In genomic region chr1:47416319-47417128, GRCh38 we compare ENCODE assay signal across 9 cellular contexts. TPM values are rescaled to one million over a fixed set of nuclear protein-coding genes. Genes with fewer than 3 reads are reported as not detected.
DNase-seq lines count a peak whose midpoint lies in the region; ATAC-seq and TF ChIP-seq lines count a peak whose summit lies in the region.
"Had no signal": no experiment of that assay in that cellular context is flagged by ENCODE, and none has a peak within 500 bp of the region (broad histone marks: within the 10 kb centered on the region; RNA-seq: fewer than 3 reads in every experiment).

No MANE protein-coding gene starts in this region.

- no peaks in the 10 kb centered on the region for H3K4me1 ChIP-seq in hepatocyte (ENCODE audit: insufficient read depth)

- TF ChIP-seq CTCF in hepatocyte (IDR thresholded peaks at IDR 0.05; ENCODE audit: poor library complexity) = no peak

- no peak overlapping the region for H3K27ac Mint-ChIP-seq in activated CD4-positive, alpha-beta T cell treated with anti-CD3 and anti-CD28 coated beads, Interleukin-2, amount 10 ng/mL, durations not matched to agents 7 days and 5 days
- no peak overlapping the region for H3K27ac Mint-ChIP-seq in activated CD8-positive, alpha-beta T cell treated with anti-CD3 and anti-CD28 coated beads, Interleukin-2, amount 10 ng/mL, durations not matched to agents 7 days and 5 days
- H3K27ac Mint-ChIP-seq: CD14-positive monocyte had no signal

- ATAC-seq in activated CD8-positive, alpha-beta T cell treated with anti-CD3 and anti-CD28 coated beads, Interleukin-2, amount 10 ng/mL, durations not matched to agents 7 days and 5 days = peak; percentile 57
- ATAC-seq in stimulated activated naive CD8-positive, alpha-beta T cell treated with anti-CD3 and anti-CD28 coated beads, Interleukin-15, Interleukin-2, amounts not matched to agents 100 U/mL and 50 U/mL, for 24 hours = peak; percentile 36
- ATAC-seq in GM21576 (IDR thresholded peaks at IDR 0.05; ENCODE audit: unreplicated experiment) = no peak

- peaks cover 65% of the 10 kb centered on the region for H3K27me3 Mint-ChIP-seq in activated CD4-positive, alpha-beta T cell treated with anti-CD3 and anti-CD28 coated beads, Interleukin-2, amount 10 ng/mL, durations not matched to agents 7 days and 5 days
- H3K27me3 Mint-ChIP-seq in activated CD8-positive, alpha-beta T cell treated with anti-CD3 and anti-CD28 coated beads, Interleukin-2, amount 10 ng/mL, durations not matched to agents 7 days and 5 days (ENCODE audit: low read depth) = peaks cover 51% of the 10 kb centered on the region

- 3% methylated on average over 55 of the region's 126 CpGs for WGBS in hepatocyte (ENCODE audit: low lambda C conversion rate, missing lambda C conversion rate)

- no peaks in the 10 kb centered on the region for H3K36me3 Mint-ChIP-seq in activated CD4-positive, alpha-beta T cell treated with anti-CD3 and anti-CD28 coated beads, Interleukin-2, amount 10 ng/mL, durations not matched to agents 7 days and 5 days (ENCODE audit: low read depth)
- H3K36me3 Mint-ChIP-seq in activated CD8-positive, alpha-beta T cell treated with anti-CD3 and anti-CD28 coated beads, Interleukin-2, amount 10 ng/mL, durations not matched to agents 7 days and 5 days (ENCODE audit: low read depth) = no peaks in the 10 kb centered on the region
- H3K36me3 Mint-ChIP-seq: CD14-positive monocyte had no signal

- H3K4me3 ChIP-seq in hepatocyte = no peak overlapping the region

- no peaks in the 10 kb centered on the region for H4K20me1 ChIP-seq in hepatocyte (ENCODE audit: insufficient read depth, poor library complexity, severe bottlenecking)

- peaks cover 9% of the 10 kb centered on the region for H3K4me1 Mint-ChIP-seq in activated CD4-positive, alpha-beta T cell treated with anti-CD3 and anti-CD28 coated beads, Interleukin-2, amount 10 ng/mL, durations not matched to agents 7 days and 5 days
- peaks cover 7% of the 10 kb centered on the region for H3K4me1 Mint-ChIP-seq in activated CD8-positive, alpha-beta T cell treated with anti-CD3 and anti-CD28 coated beads, Interleukin-2, amount 10 ng/mL, durations not matched to agents 7 days and 5 days (ENCODE audit: low read depth)

- H2AFZ ChIP-seq in hepatocyte = no peak overlapping the region

- H3K4me3 Mint-ChIP-seq in activated CD4-positive, alpha-beta T cell treated with anti-CD3 and anti-CD28 coated beads, Interleukin-2, amount 10 ng/mL, durations not matched to agents 7 days and 5 days = no peak overlapping the region
- peak overlapping the region; percentile 39 for H3K4me3 Mint-ChIP-seq in activated CD8-positive, alpha-beta T cell treated with anti-CD3 and anti-CD28 coated beads, Interleukin-2, amount 10 ng/mL, durations not matched to agents 7 days and 5 days

- DNase-seq in activated CD4-positive, alpha-beta T cell treated with anti-CD3 and anti-CD28 coated beads, Interleukin-2, amount 10 ng/mL, durations not matched to agents 7 days and 5 days = peak; percentile 21
- DNase-seq in activated CD4-positive, alpha-beta T cell treated with anti-CD3 and anti-CD28 coated beads, Interleukin-2, amount 50 U/mL, for 4 hours = no peak
- no peak for DNase-seq in activated CD8-positive, alpha-beta T cell treated with anti-CD3 and anti-CD28 coated beads, Interleukin-2, amount 10 ng/mL, durations not matched to agents 7 days and 5 days
- DNase-seq in hepatocyte (ENCODE audit: low spot score) (no peak), NCI-H128 (lab: John Stamatoyannopoulos, UW; ENCODE audit: unreplicated experiment) (no peak), SW 1271 (lab: John Stamatoyannopoulos, UW) (no peak)
- no peak for DNase-seq in stimulated activated naive CD8-positive, alpha-beta T cell treated with anti-CD3 and anti-CD28 coated beads, Interleukin-15, Interleukin-2, amounts not matched to agents 100 U/mL and 50 U/mL, for 24 hours

- H3K27me3 ChIP-seq in hepatocyte = peaks cover 71% of the 10 kb centered on the region

- H3K36me3 ChIP-seq in hepatocyte (replicated peaks; ENCODE audit: insufficient read depth, low read depth) = no peaks in the 10 kb centered on the region

- CTCF ChIA-PET in activated CD4-positive, alpha-beta T cell treated with anti-CD3 and anti-CD28 coated beads, Interleukin-2, amount 10 ng/mL, durations not matched to agents 7 days and 5 days (lab: Charles Lee) = no interaction called here
- CTCF ChIA-PET in activated CD8-positive, alpha-beta T cell treated with anti-CD3 and anti-CD28 coated beads, Interleukin-2, amount 10 ng/mL, durations not matched to agents 7 days and 5 days (lab: Charles Lee) = interaction anchor here (1.0 to 2.5 kb wide), 2 partner anchors 15 to 21 kb away, joined by 3 to 10 read pairs; partner anchors contain the start of gene FOXD2

- no peak overlapping the region for H3K27ac ChIP-seq in hepatocyte

- H3K9me3 ChIP-seq in hepatocyte (ENCODE audit: low read depth) = no peaks in the 10 kb centered on the region

- no peaks in the 10 kb centered on the region for H3K9me2 ChIP-seq in hepatocyte (replicated peaks; ENCODE audit: insufficient read depth)

- peak overlapping the region; percentile 93 for H3K4me2 ChIP-seq in hepatocyte

- H3K9me3 Mint-ChIP-seq in activated CD4-positive, alpha-beta T cell treated with anti-CD3 and anti-CD28 coated beads, Interleukin-2, amount 10 ng/mL, durations not matched to agents 7 days and 5 days = no peaks in the 10 kb centered on the region
- no peaks in the 10 kb centered on the region for H3K9me3 Mint-ChIP-seq in activated CD8-positive, alpha-beta T cell treated with anti-CD3 and anti-CD28 coated beads, Interleukin-2, amount 10 ng/mL, durations not matched to agents 7 days and 5 days (ENCODE audit: insufficient read depth)

- POLR2A ChIA-PET in activated CD4-positive, alpha-beta T cell treated with anti-CD3 and anti-CD28 coated beads, Interleukin-2, amount 10 ng/mL, durations not matched to agents 7 days and 5 days (lab: Charles Lee) = no interaction called here
- POLR2A ChIA-PET in activated CD8-positive, alpha-beta T cell treated with anti-CD3 and anti-CD28 coated beads, Interleukin-2, amount 10 ng/mL, durations not matched to agents 7 days and 5 days (lab: Charles Lee) = no interaction called here

- no peaks in the 10 kb centered on the region for H3K79me2 ChIP-seq in hepatocyte

RNA-seq across cellular contexts. Expression of gene FOXE3, which starts 0.4 kb away (rescaled TPM):
- not detected for total RNA-seq in activated CD4-positive, alpha-beta T cell treated with anti-CD3 and anti-CD28 coated beads, Interleukin-2, amount 10 ng/mL, durations not matched to agents 7 days and 5 days
- not detected for total RNA-seq in activated CD8-positive, alpha-beta T cell treated with anti-CD3 and anti-CD28 coated beads, Interleukin-2, amount 10 ng/mL, durations not matched to agents 7 days and 5 days
- total RNA-seq in hepatocyte = not detected in 2 replicates
- polyA plus RNA-seq in hepatocyte = not detected in 2 replicates
- polyA plus RNA-seq: CD14-positive monocyte had no signal

RNA-seq across cellular contexts. Expression of gene FOXD2, which starts 21.3 kb away (rescaled TPM):
- under 1 TPM; 0.15 to 0.20 TPM for total RNA-seq in activated CD4-positive, alpha-beta T cell treated with anti-CD3 and anti-CD28 coated beads, Interleukin-2, amount 10 ng/mL, durations not matched to agents 7 days and 5 days
- under 1 TPM; 0.24 to 0.31 TPM for total RNA-seq in activated CD8-positive, alpha-beta T cell treated with anti-CD3 and anti-CD28 coated beads, Interleukin-2, amount 10 ng/mL, durations not matched to agents 7 days and 5 days
- total RNA-seq in hepatocyte = 1.5 and 1.6 TPM in 2 replicates
- 1.0 and 1.4 TPM in 2 replicates for polyA plus RNA-seq in hepatocyte
